13 cellular contexts compared by ENCODE assay signal in genomic region chr1:229641306-229641705, GRCh38. TPM values are rescaled to one million over a fixed set of nuclear protein-coding genes. Genes with fewer than 3 reads are reported as not detected.
DNase-seq lines count a peak whose midpoint lies in the region; ATAC-seq and TF ChIP-seq lines count a peak whose summit lies in the region.
"Had no signal": no experiment of that assay in that cellular context is flagged by ENCODE, and none has a peak within 500 bp of the region (broad histone marks: within the 10 kb centered on the region; RNA-seq: fewer than 3 reads in every experiment).

No MANE protein-coding gene starts in this region.

- H3K27me3 ChIP-seq in heart left ventricle (no peaks in the 10 kb centered on the region), right atrium auricular region (no peaks in the 10 kb centered on the region), left ventricle myocardium inferior (ENCODE audit: low read depth) (no peaks in the 10 kb centered on the region)

- TF ChIP-seq CTCF in heart left ventricle (IDR thresholded peaks at IDR 0.05) (no peak), right atrium auricular region (IDR thresholded peaks at IDR 0.05) (no peak), left ventricle myocardium inferior (IDR thresholded peaks at IDR 0.05; ENCODE audit: borderline replicate concordance) (no peak), omental fat pad (IDR thresholded peaks at IDR 0.05) (no peak)

- peak in 3 of 4 donors; percentile 52 to 64 (median 52) for ATAC-seq in heart left ventricle
- peak; percentile 20 for ATAC-seq in omental fat pad (ENCODE audit: low FRiP score)
- ATAC-seq in HG03521 (IDR thresholded peaks at IDR 0.05; ENCODE audit: unreplicated experiment): no peak
- ATAC-seq: CD8-positive, alpha-beta T cell had no signal

- H3K36me3 ChIP-seq in heart left ventricle (peaks cover 0 to 75% (median 46%) of the 10 kb centered on the region in 9 donors), right atrium auricular region (peaks cover 37% of the 10 kb centered on the region), left ventricle myocardium inferior (peaks cover 56% of the 10 kb centered on the region)

- H3K4me3 ChIP-seq in heart left ventricle (no peak overlapping the region), right atrium auricular region (no peak overlapping the region), left ventricle myocardium inferior (no peak overlapping the region)
- H3K4me3 ChIP-seq: GM23248 had no signal

- no peak overlapping the region for H3K27ac ChIP-seq in heart left ventricle
- H3K27ac ChIP-seq in right atrium auricular region: no peak overlapping the region
- H3K27ac ChIP-seq in left ventricle myocardium inferior (replicated peaks): peak overlapping the region; percentile 40
- H3K27ac ChIP-seq: GM23248 had no signal

- peak in 1 of 5 donors; percentile 10 for DNase-seq in heart left ventricle
- no peak for DNase-seq in right atrium auricular region (ENCODE audit: low spot score)
- no peak for DNase-seq in left ventricle myocardium inferior
- no peak for DNase-seq in omental fat pad (ENCODE audit: low spot score)
- DNase-seq in NCI-H2227 treated with DMSO at 0.1 percent for 48 hours (lab: John Stamatoyannopoulos, UW): no peak
- no peak for DNase-seq in NCI-H226
- DNase-seq: CD8-positive, alpha-beta T cell; COR-L47; DND-41; GF-D8; GM23248; H7 had no signal

- H3K4me1 ChIP-seq in heart left ventricle (peaks cover 0 to 20% (median 6%) of the 10 kb centered on the region in 12 donors), right atrium auricular region (peaks cover 0 to 12% of the 10 kb centered on the region in 2 donors), left ventricle myocardium inferior (peaks cover 23% of the 10 kb centered on the region)

- no peak for TF ChIP-seq POLR2A in heart left ventricle (IDR thresholded peaks at IDR 0.05)

- WGBS in heart left ventricle, 4 donors: 82 to 88% (median 84%) methylated on average over 2 to 3 of the region's 3 CpGs

- H3K9me3 ChIP-seq in heart left ventricle (no peaks in the 10 kb centered on the region), right atrium auricular region (no peaks in the 10 kb centered on the region), left ventricle myocardium inferior (replicated peaks) (no peaks in the 10 kb centered on the region)

- intact Hi-C loops in heart left ventricle (cut with DNase I) (no loop called here), left ventricle myocardium inferior (cut with micrococcal nuclease) (no loop called here)

RNA-seq across cellular contexts. Expression of gene URB2, which starts 15.3 kb away (rescaled TPM):
- total RNA-seq in heart left ventricle (1 to 10 TPM; 2.6 to 6.7 (median 5.0) TPM), right atrium auricular region (1 to 10 TPM; 4.5 to 7.1 TPM), left ventricle myocardium inferior (3.5 TPM), omental fat pad (10 to 100 TPM in 3 of 4 donors, 1 to 10 TPM in 1; 8.5 to 60.2 (median 17.1) TPM)
- polyA plus RNA-seq in heart left ventricle: 1 to 10 TPM; 1.4 to 5.9 TPM

RNA-seq across cellular contexts. Expression of gene TAF5L, which starts 15.4 kb away (rescaled TPM):
- total RNA-seq in heart left ventricle (10 to 100 TPM in 6 of 9 donors, 1 to 10 TPM in 3; 7.1 to 15.4 (median 11.1) TPM), right atrium auricular region (10 to 100 TPM in 1 of 2 donors, 1 to 10 TPM in 1; 8.6 to 12.7 TPM), left ventricle myocardium inferior (9.3 TPM), omental fat pad (10 to 100 TPM; 18.6 to 27.4 (median 20.5) TPM)
- 10 to 100 TPM in 1 of 2 donors, 1 to 10 TPM in 1; 4.4 to 14.4 TPM for polyA plus RNA-seq in heart left ventricle
